ENCODE assay signal across 8 cellular contexts in genomic region chr7:8261711-8262695, GRCh38. TPM values are rescaled to one million over a fixed set of nuclear protein-coding genes. Genes with fewer than 3 reads are reported as not detected.
A peak's percentile ranks its signal among the peaks of the same experiment; 100 is the strongest.
DNase-seq lines count a peak whose midpoint lies in the region; ATAC-seq, FAIRE-seq and TF ChIP-seq lines count a peak whose summit lies in the region.

Gene ICA1, minus strand, starts transcription at chr7:8262167. Its CDS starts 26,241 bp downstream, at chr7:8235926.

- H3K9ac ChIP-seq in kidney (ENCODE audit: low read length in 2 of 2) (peak within 1 kb of the TSS; percentile 48 to 67), smooth muscle cell (ENCODE audit: low read depth) (peak within 1 kb of the TSS; percentile 62)

- WGBS in smooth muscle cell (ENCODE audit: low lambda C conversion rate): 2% methylated on average over 34 of the region's 109 CpGs

- H3K79me2 ChIP-seq in smooth muscle cell (ENCODE audit: low read depth): no peaks in the 10 kb centered on the region

- no peak for FAIRE-seq in kidney (lab: Jason Lieb, UNC)

- H3F3A ChIP-seq in smooth muscle cell (ENCODE audit: low read depth): no peaks in the 10 kb centered on the region

- no peaks in the 10 kb centered on the region for H4K20me1 ChIP-seq in smooth muscle cell (ENCODE audit: low read depth)

- no peaks in the 10 kb centered on the region for H3K36me3 ChIP-seq in kidney (ENCODE audit: control insufficient read depth in 1 of 2, insufficient read depth in 2 of 2, low read length in 2 of 2)
- no peaks in the 10 kb centered on the region for H3K36me3 ChIP-seq in smooth muscle cell (ENCODE audit: low read depth)

- peak within 1 kb of the TSS; percentile 48 for H3K4me3 ChIP-seq in choroid plexus epithelial cell (ENCODE audit: low read depth, low read length)
- peak within 1 kb of the TSS; percentile 71 to 75 for H3K4me3 ChIP-seq in kidney (ENCODE audit: low read length in 2 of 2)
- H3K4me3 ChIP-seq in smooth muscle cell: peak within 1 kb of the TSS; percentile 81

- peak; percentile 48 for DNase-seq in DMS 273 treated with DMSO at 0.1 percent for 48 hours (lab: John Stamatoyannopoulos, UW)
- peak; percentile 7 to 9 for DNase-seq in Kasumi-1 (lab: John Stamatoyannopoulos, UW)
- DNase-seq in SKM-1 (lab: John Stamatoyannopoulos, UW; ENCODE audit: unreplicated experiment): peak; percentile 54
- DNase-seq in choroid plexus epithelial cell (ENCODE audit: low read depth): peak; percentile 12
- DNase-seq in kidney: peak; percentile 91
- peak; percentile 36 for DNase-seq in smooth muscle cell (lab: John Stamatoyannopoulos, UW; ENCODE audit: unreplicated experiment)
- no peak for DNase-seq in GOT3 (lab: John Stamatoyannopoulos, UW)

- peaks cover 26% of the 10 kb centered on the region for H3K27me3 ChIP-seq in smooth muscle cell (ENCODE audit: low read depth)

- no peak for TF ChIP-seq CTCF in choroid plexus epithelial cell (conservative IDR thresholded peaks at IDR 0.05; ENCODE audit: low read depth, low read length)
- no peak for TF ChIP-seq CTCF in kidney (IDR thresholded peaks at IDR 0.05; ENCODE audit: borderline replicate concordance, extremely low read depth, insufficient read depth)
- no peak for TF ChIP-seq CTCF in smooth muscle cell (IDR thresholded peaks at IDR 0.05; ENCODE audit: borderline replicate concordance, insufficient read depth, poor library complexity, severe bottlenecking)

- peak; percentile 81 for ATAC-seq in GM21381 (IDR thresholded peaks at IDR 0.05; ENCODE audit: unreplicated experiment)

- intact Hi-C loops in kidney (cut with DNase I): no loop called here

- H3K27ac ChIP-seq in kidney (ENCODE audit: low read depth in 2 of 2, low read length in 2 of 2) (peak within 1 kb of the TSS; percentile 71 to 77), smooth muscle cell (ENCODE audit: low read depth) (no peak within 1 kb of the TSS)

- H3K9me3 ChIP-seq in kidney (ENCODE audit: control insufficient read depth in 1 of 2, low read length in 2 of 2) (no peaks in the 10 kb centered on the region), smooth muscle cell (replicated peaks; ENCODE audit: low read depth) (no peaks in the 10 kb centered on the region)

- H3K4me1 ChIP-seq in kidney (ENCODE audit: control insufficient read depth in 1 of 2, insufficient read depth in 1 of 2, low read depth in 1 of 2, low read length in 2 of 2) (no peaks in the 10 kb centered on the region), smooth muscle cell (ENCODE audit: low read depth) (no peaks in the 10 kb centered on the region)

- H3K4me2 ChIP-seq in smooth muscle cell: peak within 1 kb of the TSS; percentile 94

- peak within 1 kb of the TSS; percentile 84 for H2AFZ ChIP-seq in smooth muscle cell (ENCODE audit: low read depth)

RNA-seq across cellular contexts. Expression of gene ICA1, which starts in this region (rescaled TPM):
- total RNA-seq in kidney (41.8 TPM), smooth muscle cell (5.0 and 6.3 TPM in 2 replicates)
- polyA plus RNA-seq in kidney (ENCODE audit: insufficient read depth, low read depth, low replicate concordance) (24.2 TPM), smooth muscle cell (4.3 and 8.4 TPM in 2 replicates)
